Comparison of ENCODE assay signal across 19 cellular contexts in genomic region chr14:101007765-101008164, GRCh38.
"Had no signal": no experiment of that assay in that cellular context is flagged by ENCODE, and none has a peak within 500 bp of the region (broad histone marks: within the 10 kb centered on the region; RNA-seq: fewer than 3 reads in every experiment).

No MANE protein-coding gene starts in this region.

- H3K4me3 Mint-ChIP-seq: effector memory CD8-positive, alpha-beta T cell; immature natural killer cell; stimulated activated memory B cell treated with anti-CD40 and anti-IgM and Interleukin-4, amounts not matched to agents 10 μg/mL and 1 μg/mL and 100 μg/mL, for 72 hours; type B pancreatic cell had no signal

- H3K27ac Mint-ChIP-seq: effector memory CD8-positive, alpha-beta T cell; immature natural killer cell; naive thymus-derived CD8-positive, alpha-beta T cell; stimulated activated memory B cell treated with anti-CD40 and anti-IgM and Interleukin-4, amounts not matched to agents 10 μg/mL and 1 μg/mL and 100 μg/mL, for 72 hours; type B pancreatic cell had no signal

- H3K4me3 ChIP-seq: colonic mucosa, lower lobe of right lung, psoas muscle, sigmoid colon, testis, tibial artery, uterus had no signal

- H3K4me1 Mint-ChIP-seq: immature natural killer cell; stimulated activated memory B cell treated with anti-CD40 and anti-IgM and Interleukin-4, amounts not matched to agents 10 μg/mL and 1 μg/mL and 100 μg/mL, for 72 hours had no signal

- ATAC-seq: effector memory CD8-positive, alpha-beta T cell; left ventricle myocardium superior; lower lobe of right lung; naive thymus-derived CD8-positive, alpha-beta T cell; psoas muscle; right cardiac atrium; stimulated activated memory B cell treated with anti-CD40 and anti-IgM and Interleukin-4, amounts not matched to agents 10 μg/mL and 1 μg/mL and 100 μg/mL, for 72 hours; stimulated activated naive CD8-positive, alpha-beta T cell treated with anti-CD3 and anti-CD28 coated beads, Interleukin-15, Interleukin-2, amounts not matched to agents 100 U/mL and 50 U/mL, for 24 hours had no signal

- H3K27me3 ChIP-seq: colonic mucosa, sigmoid colon, testis, tibial artery, uterus had no signal

- H3K9me3 ChIP-seq: colonic mucosa, sigmoid colon, testis, tibial artery, uterus had no signal

- H3K4me1 ChIP-seq: colonic mucosa, psoas muscle, testis, tibial artery, uterus had no signal

- H3K36me3 Mint-ChIP-seq: immature natural killer cell; stimulated activated memory B cell treated with anti-CD40 and anti-IgM and Interleukin-4, amounts not matched to agents 10 μg/mL and 1 μg/mL and 100 μg/mL, for 72 hours; type B pancreatic cell had no signal

- H3K36me3 ChIP-seq: colonic mucosa, lower lobe of right lung, sigmoid colon, tibial artery, uterus had no signal

- H3K27ac ChIP-seq: colonic mucosa, lower lobe of right lung, psoas muscle, sigmoid colon, testis, tibial artery, uterus had no signal

- DNase-seq: colonic mucosa; dermis blood vessel endothelial cell; effector memory CD8-positive, alpha-beta T cell; hypothalamus; immature natural killer cell; left ventricle myocardium superior; lower lobe of right lung; naive thymus-derived CD8-positive, alpha-beta T cell; psoas muscle; right cardiac atrium; stimulated activated CD4-positive, alpha-beta T cell treated with anti-CD3 and anti-CD28 coated beads, Interleukin-4, amount 100 ng/mL, for 4 hours; stimulated activated naive CD8-positive, alpha-beta T cell treated with anti-CD3 and anti-CD28 coated beads, Interleukin-15, Interleukin-2, amounts not matched to agents 100 U/mL and 50 U/mL, for 24 hours; substantia nigra; testis had no signal
